In genomic region chr6:136751478-136751956, GRCh38 we compare ENCODE assay signal across 1 cellular context.
TF ChIP-seq lines count a peak whose summit lies in the region.

No MANE protein-coding gene starts in this region.

TF ChIP-seq in HEK293, 187 proteins besides CTCF, POLR2A, EP300 and RAD21 (continued from another document):
- peak; percentile 79 for TF ChIP-seq ZBTB44 (tag by site-specific recombination; IDR thresholded peaks at IDR 0.05)
- TF ChIP-seq ZNF777 (tag by site-specific recombination; IDR thresholded peaks at IDR 0.05; ENCODE audit: borderline replicate concordance): no peak
- TF ChIP-seq ZNF600 (tag by site-specific recombination; IDR thresholded peaks at IDR 0.05): no peak
- no peak for TF ChIP-seq YY1 (tag by site-specific recombination; IDR thresholded peaks at IDR 0.05)
- TF ChIP-seq ELK4 (IDR thresholded peaks at IDR 0.05; ENCODE audit: borderline replicate concordance, low read depth, low read length): no peak
- no peak for TF ChIP-seq ZBTB20 (tag by site-specific recombination; IDR thresholded peaks at IDR 0.05)
- no peak for TF ChIP-seq KLF16 (tag by site-specific recombination; IDR thresholded peaks at IDR 0.05)
- no peak for TF ChIP-seq ZNF280D (tag by site-specific recombination; IDR thresholded peaks at IDR 0.05)
- no peak for TF ChIP-seq ZNF114 (tag by site-specific recombination; IDR thresholded peaks at IDR 0.05)
- no peak for TF ChIP-seq SP3 (tag by site-specific recombination; IDR thresholded peaks at IDR 0.05)
- no peak for TF ChIP-seq MYNN (tag by site-specific recombination; IDR thresholded peaks at IDR 0.05; ENCODE audit: borderline replicate concordance)
- no peak for TF ChIP-seq TSHZ1 (tag by site-specific recombination; IDR thresholded peaks at IDR 0.05; ENCODE audit: borderline replicate concordance)
- no peak for TF ChIP-seq ZNF404 (tag by site-specific recombination; IDR thresholded peaks at IDR 0.05)
- TF ChIP-seq ZNF362 (tag by site-specific recombination; IDR thresholded peaks at IDR 0.05): no peak
